In genomic region chr16:4425378-4426020, GRCh38 we compare ENCODE assay signal across 8 cellular contexts. TPM values are rescaled to one million over a fixed set of nuclear protein-coding genes. Genes with fewer than 3 reads are reported as not detected.
DNase-seq lines count a peak whose midpoint lies in the region; ATAC-seq and TF ChIP-seq lines count a peak whose summit lies in the region.

Gene DNAJA3, plus strand, starts transcription at chr16:4425868. Its CDS starts 14 bp downstream, at chr16:4425882.

- peaks cover 0 to 26% (median 0%) of the 10 kb centered on the region in 6 donors for H3K36me3 ChIP-seq in spleen

- WGBS in spleen, 5 donors, result 0 to 1% (median 0%) methylated on average over 66 to 68 of the region's 68 CpGs

- H3K4me1 ChIP-seq in spleen, result peaks cover 19 to 50% (median 29%) of the 10 kb centered on the region in 6 donors

- no peaks in the 10 kb centered on the region for H3K27me3 ChIP-seq in spleen (replicated peaks in 1 of 7)

- TF ChIP-seq POLR2A in spleen (IDR thresholded peaks at IDR 0.05), result peak in 2 of 3 donors; percentile 62 to 82

- DNase-seq in AG10803 (ENCODE audit: low read depth), result peak; percentile 97
- DNase-seq in NCI-H345 treated with DMSO at 0.1 percent for 48 hours (lab: John Stamatoyannopoulos, UW; ENCODE audit: unreplicated experiment), result peak; percentile 96
- DNase-seq in activated CD4-positive, CD25-positive, alpha-beta regulatory T cell (lab: John Stamatoyannopoulos, UW), result peak; percentile 85 to 93 (median 89)
- DNase-seq in caudate nucleus (lab: John Stamatoyannopoulos, UW), result peak; percentile 73 to 98 (median 90)
- DNase-seq in iris pigment epithelial cell (ENCODE audit: low read depth), result peak; percentile 97
- DNase-seq in spleen, result peak; percentile 98

- H3K4me3 ChIP-seq in AG10803 (ENCODE audit: low read length), result peak within 1 kb of the TSS; percentile 82
- H3K4me3 ChIP-seq in spleen, result peak within 1 kb of the TSS; percentile 81 to 96 (median 90)

- TF ChIP-seq CTCF in AG10803 (conservative IDR thresholded peaks at IDR 0.05; ENCODE audit: low read length) (no peak), spleen (IDR thresholded peaks at IDR 0.05 in 8 of 11, conservative IDR thresholded peaks at IDR 0.05 in 3 of 11) (peak in 5 of 11 experiments; percentile 3 to 48 (median 39))

- intact Hi-C loops in spleen (cut with DNase I; ENCODE audit: low total_unique reads), result no loop called here

- peak; percentile 92 for ATAC-seq in GM19035 (IDR thresholded peaks at IDR 0.05; ENCODE audit: unreplicated experiment)
- peak; percentile 84 for ATAC-seq in HG03342 (IDR thresholded peaks at IDR 0.05; ENCODE audit: unreplicated experiment)

- H3K9me3 ChIP-seq in spleen, result no peaks in the 10 kb centered on the region

- H3K27ac ChIP-seq in caudate nucleus (ENCODE audit: low read depth, low read length) (peak within 1 kb of the TSS; percentile 100), spleen (peak within 1 kb of the TSS; percentile 93 to 99 (median 98))

RNA-seq across cellular contexts. Expression of gene DNAJA3, which starts in this region (rescaled TPM):
- total RNA-seq in spleen, result 10 to 100 TPM; 30.0 to 47.6 (median 35.5) TPM
- polyA plus RNA-seq in spleen, result 10 to 100 TPM; 16.9 to 36.7 (median 20.7) TPM

Comparison
In these comparisons a context has a peak if more than half of its experiments do, and no peak if none do; other contexts are left out.
1. Peak in every context shown above with its lines: DNase-seq, ATAC-seq, H3K4me3 ChIP-seq and H3K27ac ChIP-seq.